In genomic region chr16:228917-229730, GRCh38 we compare ENCODE assay signal across 8 cellular contexts. TPM values are rescaled to one million over a fixed set of nuclear protein-coding genes. Genes with fewer than 3 reads are reported as not detected.
A peak's percentile ranks its signal among the peaks of the same experiment; 100 is the strongest.
DNase-seq lines count a peak whose midpoint lies in the region; ATAC-seq and TF ChIP-seq lines count a peak whose summit lies in the region.

TSS of gene LUC7L (minus strand) at chr16:229449. CDS start at chr16:229339, 110 bp downstream.

- TF ChIP-seq CTCF in PC-9 (conservative IDR thresholded peaks at IDR 0.05) = no peak
- no peak for TF ChIP-seq CTCF in epithelial cell of proximal tubule (conservative IDR thresholded peaks at IDR 0.05; ENCODE audit: low read depth, low read length)

- peaks cover 19% of the 10 kb centered on the region; the same call in 1 of the 2 replicates for H3F3A ChIP-seq in PC-9 (ENCODE audit: insufficient read depth, low read depth)

- H3K9me3 Mint-ChIP-seq in IgD-negative memory B cell = no peaks in the 10 kb centered on the region

- H3K79me2 ChIP-seq in PC-9 (ENCODE audit: low read depth) = peaks cover 47% of the 10 kb centered on the region

- peaks cover 18 to 29% (median 20%) of the 10 kb centered on the region in 3 donors for H3K4me1 Mint-ChIP-seq in IgD-negative memory B cell

- POLR2A ChIA-PET in PC-9 (lab: Charles Lee; ENCODE audit: unreplicated experiment) = interaction anchor here (0.6 to 1.3 kb wide), 9 partner anchors 40 to 428 kb away, joined by 3 to 30 read pairs (median 3); partner anchors contain the start of gene AXIN1

- H4K20me1 ChIP-seq in PC-9 (ENCODE audit: insufficient read depth) = peaks cover 42% of the 10 kb centered on the region

- H3K27ac Mint-ChIP-seq in IgD-negative memory B cell = peak within 1 kb of the TSS; percentile 91 to 97 (median 93)

- DNase-seq in DMS 273 (lab: John Stamatoyannopoulos, UW; ENCODE audit: unreplicated experiment) (peak; percentile 97), PC-9 (peak; percentile 69 to 91), epithelial cell of proximal tubule (ENCODE audit: low read depth) (no peak), mucosa of gallbladder (ENCODE audit: low spot score) (peak; percentile 85)
- DNase-seq in activated T-cell treated with anti-CD3 and anti-CD28 coated beads, Interleukin-2, amount 50 U/mL, for 1 hour = peak; percentile 87
- peak; percentile 66 to 77 for DNase-seq in stimulated activated CD8-positive, alpha-beta memory T cell treated with anti-CD3 and anti-CD28 coated beads, Interleukin-4, amount 100 ng/mL, for 4 hours (ENCODE audit: low read depth in 2 of 2, low spot score in 1 of 2)

- TSS peak; percentile 94 for BruUV-seq in PC-9 (replicated peaks; lab: Mats Ljungman, UMichigan)

- H3K27me3 Mint-ChIP-seq in IgD-negative memory B cell = no peaks in the 10 kb centered on the region

- peak within 1 kb of the TSS; percentile 75 for H3K27ac ChIP-seq in PC-9

- peak within 1 kb of the TSS; percentile 76 for H2AFZ ChIP-seq in PC-9

- peak within 1 kb of the TSS; percentile 98 for H3K4me2 ChIP-seq in PC-9

- H3K36me3 ChIP-seq in PC-9 (ENCODE audit: low read depth) = peaks cover 33% of the 10 kb centered on the region

- no peaks in the 10 kb centered on the region for H3K36me3 Mint-ChIP-seq in IgD-negative memory B cell

- no peaks in the 10 kb centered on the region for H3K27me3 ChIP-seq in PC-9 (ENCODE audit: insufficient read depth, low read depth)

- ATAC-seq in GM21528 (IDR thresholded peaks at IDR 0.05; ENCODE audit: low FRiP score, unreplicated experiment) = peak; percentile 77

- intact Hi-C loops in PC-9 (cut with micrococcal nuclease; ENCODE audit: unreplicated experiment) = no loop called here

- no peaks in the 10 kb centered on the region for H3K9me2 ChIP-seq in PC-9 (ENCODE audit: insufficient read depth)

- H3K9me3 ChIP-seq in PC-9 (ENCODE audit: insufficient read depth, low read depth) = no peaks in the 10 kb centered on the region

- peak within 1 kb of the TSS; percentile 88 to 93 (median 93) for H3K4me3 Mint-ChIP-seq in IgD-negative memory B cell

- H3K4me1 ChIP-seq in PC-9 (replicated peaks; ENCODE audit: insufficient read depth) = peaks cover 15% of the 10 kb centered on the region

- H3K4me3 ChIP-seq in PC-9 (peak within 1 kb of the TSS; percentile 93), epithelial cell of proximal tubule (ENCODE audit: low read depth, low read length) (peak within 1 kb of the TSS; percentile 89)

- CTCF ChIA-PET in PC-9 (lab: Charles Lee) = interaction anchor here (0.6 kb wide), 3 partner anchors 11 to 108 kb away, joined by 3 to 8 read pairs (median 5); no protein-coding TSS in a partner anchor

RNA-seq across cellular contexts. Expression of gene LUC7L, which starts in this region (rescaled TPM):
- 17.6 TPM for polyA plus RNA-seq in IgD-negative memory B cell
- total RNA-seq in PC-9 (2021) (64.3 and 66.9 TPM in 2 replicates), epithelial cell of proximal tubule (49.3 and 77.6 TPM in 2 replicates), mucosa of gallbladder (72.1 TPM)
